In genomic region chr15:22868495-22868894, GRCh38 we compare ENCODE assay signal across 21 cellular contexts.
"Had no signal": no experiment of that assay in that cellular context is flagged by ENCODE, and none has a peak within 500 bp of the region (broad histone marks: within the 10 kb centered on the region; RNA-seq: fewer than 3 reads in every experiment).

No MANE protein-coding gene starts in this region.

- H3K9me3 Mint-ChIP-seq: IgD-negative memory B cell had no signal

- H3K27ac ChIP-seq: HL-60, KMS-11, SJSA1, SK-N-MC had no signal

- H3K27ac Mint-ChIP-seq: IgD-negative memory B cell had no signal

- H3K4me3 Mint-ChIP-seq: IgD-negative memory B cell had no signal

- DNase-seq: Kasumi-1, MM.1S, NCI-H1092 treated with DMSO at 0.1 percent for 48 hours, NCI-H1436, NCI-H187, NCI-H2029, NCI-H2081 treated with DMSO at 0.1 percent for 48 hours, NCI-H2171, NCI-H226, NCI-H510A, NCI-H524 treated with DMSO at 0.1 percent for 48 hours, NCI-H69, NCI-H774, Right ventricle myocardium superior, RPMI8226, SIG-M5 had no signal

- H3K27me3 Mint-ChIP-seq: IgD-negative memory B cell had no signal
